14 cellular contexts compared by ENCODE assay signal in genomic region chr7:70612811-70613210, GRCh38.
"Had no signal": no experiment of that assay in that cellular context is flagged by ENCODE, and none has a peak within 500 bp of the region (broad histone marks: within the 10 kb centered on the region; RNA-seq: fewer than 3 reads in every experiment).

No MANE protein-coding gene starts in this region.

- H3K4me3 ChIP-seq: adrenal gland, testis had no signal

- H3K27ac ChIP-seq: adrenal gland, parathyroid adenoma, testis had no signal

- H3K36me3 Mint-ChIP-seq: activated naive CD4-positive, alpha-beta T cell treated with anti-CD3 and anti-CD28 coated beads, Interleukin-2, amount 10 ng/mL, durations not matched to agents 7 days and 5 days; WTC11 had no signal

- H3K27me3 ChIP-seq: adrenal gland, testis had no signal

- H3K4me1 Mint-ChIP-seq: activated CD4-positive, alpha-beta T cell treated with anti-CD3 and anti-CD28 coated beads, Interleukin-2, amount 10 ng/mL, durations not matched to agents 7 days and 5 days; activated naive CD4-positive, alpha-beta T cell treated with anti-CD3 and anti-CD28 coated beads, Interleukin-2, amount 10 ng/mL, durations not matched to agents 7 days and 5 days; stimulated activated naive CD8-positive, alpha-beta T cell treated with anti-CD3 and anti-CD28 coated beads, Interleukin-15, amount 100 ng/mL, for 72 hours had no signal

- H3K9ac ChIP-seq: parathyroid adenoma had no signal

- H3K4me3 Mint-ChIP-seq: activated CD4-positive, alpha-beta T cell treated with anti-CD3 and anti-CD28 coated beads, Interleukin-2, amount 10 ng/mL, durations not matched to agents 7 days and 5 days; activated naive CD4-positive, alpha-beta T cell treated with anti-CD3 and anti-CD28 coated beads, Interleukin-2, amount 10 ng/mL, durations not matched to agents 7 days and 5 days; effector memory CD8-positive, alpha-beta T cell; stimulated activated naive CD8-positive, alpha-beta T cell treated with anti-CD3 and anti-CD28 coated beads, Interleukin-15, amount 100 ng/mL, for 72 hours; WTC11 had no signal

- ATAC-seq: effector memory CD8-positive, alpha-beta T cell; stimulated activated naive CD8-positive, alpha-beta T cell treated with anti-CD3 and anti-CD28 coated beads, Interleukin-15, amount 100 ng/mL, for 72 hours; WTC11 had no signal

- H2AFZ ChIP-seq: parathyroid adenoma had no signal

- H3K27ac Mint-ChIP-seq: activated CD4-positive, alpha-beta T cell treated with anti-CD3 and anti-CD28 coated beads, Interleukin-2, amount 10 ng/mL, durations not matched to agents 7 days and 5 days; activated naive CD4-positive, alpha-beta T cell treated with anti-CD3 and anti-CD28 coated beads, Interleukin-2, amount 10 ng/mL, durations not matched to agents 7 days and 5 days; activated T-helper 2 cell treated with anti-CD3 and anti-CD28 coated beads, Interferon-gamma antibody, Interleukin-2, Interleukin-4, amounts not matched to agents 10 μg/mL and 5 μg/mL and 100 μg/mL, durations not matched to agents 14 hours and 24 hours and 36 hours; WTC11 had no signal

- H3K9me3 ChIP-seq: adrenal gland, testis had no signal

- DNase-seq: activated CD4-positive, alpha-beta T cell treated with anti-CD3 and anti-CD28 coated beads, Interleukin-2, amount 10 ng/mL, durations not matched to agents 7 days and 5 days; activated naive CD4-positive, alpha-beta T cell treated with anti-CD3 and anti-CD28 coated beads, Interleukin-2, amount 10 ng/mL, durations not matched to agents 7 days and 5 days; activated T-cell treated with anti-CD3 and anti-CD28 coated beads for 4 hours; adrenal gland; central memory CD4-positive, alpha-beta T cell; cortex of kidney; effector memory CD8-positive, alpha-beta T cell; hippocampal formation; stimulated activated CD4-positive, alpha-beta T cell treated with anti-CD3 and anti-CD28 coated beads, Interleukin-4, amount 100 ng/mL, for 24 hours; stimulated activated naive CD8-positive, alpha-beta T cell treated with anti-CD3 and anti-CD28 coated beads, Interleukin-15, amount 100 ng/mL, for 72 hours; testis had no signal

- H3K4me1 ChIP-seq: parathyroid adenoma had no signal

- H3K36me3 ChIP-seq: adrenal gland had no signal

- H3K9me3 Mint-ChIP-seq: activated CD4-positive, alpha-beta T cell treated with anti-CD3 and anti-CD28 coated beads, Interleukin-2, amount 10 ng/mL, durations not matched to agents 7 days and 5 days; activated T-helper 2 cell treated with anti-CD3 and anti-CD28 coated beads, Interferon-gamma antibody, Interleukin-2, Interleukin-4, amounts not matched to agents 10 μg/mL and 5 μg/mL and 100 μg/mL, durations not matched to agents 14 hours and 24 hours and 36 hours; effector memory CD8-positive, alpha-beta T cell; stimulated activated naive CD8-positive, alpha-beta T cell treated with anti-CD3 and anti-CD28 coated beads, Interleukin-15, amount 100 ng/mL, for 72 hours had no signal

- H3K79me2 ChIP-seq: parathyroid adenoma had no signal

- H3K27me3 Mint-ChIP-seq: activated CD4-positive, alpha-beta T cell treated with anti-CD3 and anti-CD28 coated beads, Interleukin-2, amount 10 ng/mL, durations not matched to agents 7 days and 5 days; activated naive CD4-positive, alpha-beta T cell treated with anti-CD3 and anti-CD28 coated beads, Interleukin-2, amount 10 ng/mL, durations not matched to agents 7 days and 5 days had no signal
